ENCODE assay signal across 10 cellular contexts in genomic region chr11:57312511-57313021, GRCh38. TPM values are rescaled to one million over a fixed set of nuclear protein-coding genes. Genes with fewer than 3 reads are reported as not detected.
A peak's percentile ranks its signal among the peaks of the same experiment; 100 is the strongest.
DNase-seq lines count a peak whose midpoint lies in the region; ATAC-seq and TF ChIP-seq lines count a peak whose summit lies in the region.
"Had no signal": no experiment of that assay in that cellular context is flagged by ENCODE, and none has a peak within 500 bp of the region (broad histone marks: within the 10 kb centered on the region; RNA-seq: fewer than 3 reads in every experiment).

No MANE protein-coding gene starts in this region.

- H3K9me3 Mint-ChIP-seq in activated CD4-positive, alpha-beta T cell treated with anti-CD3 and anti-CD28 coated beads, Interleukin-2, amount 10 ng/mL, durations not matched to agents 24 days and 14 days = no peaks in the 10 kb centered on the region
- H3K9me3 Mint-ChIP-seq in brain = no peaks in the 10 kb centered on the region
- H3K9me3 Mint-ChIP-seq: stimulated activated naive CD8-positive, alpha-beta T cell treated with anti-CD3 and anti-CD28 coated beads, Interleukin-15, Interleukin-2, amounts not matched to agents 100 ng/mL and 50 ng/mL, for 24 hours had no signal

- in situ Hi-C loops in transverse colon (cut with MboI; ENCODE audit: low pct_ligation_motif_present in 1 of 4, low pct_unique_long_range_greater_than_20kb in 1 of 4, low sequenced_read_pairs in 3 of 4) = no loop called here
- in situ Hi-C loops in ACHN (cut with HindIII; ENCODE audit: low pct_ligation_motif_present, low pct_unique_long_range_greater_than_20kb, low sequenced_read_pairs) = no loop called here

- TF ChIP-seq EP300 in transverse colon (IDR thresholded peaks at IDR 0.05; ENCODE audit: low read depth) = no peak

- WGBS in transverse colon (ENCODE audit: low coverage in 1 of 2), 2 donors = 83% methylated on average over 10 of the region's 10 CpGs; no CpG with 5 or more reads in 1 of the 2 donors

- H3K4me3 ChIP-seq in mucosa of descending colon = no peak overlapping the region
- H3K4me3 ChIP-seq in transverse colon = no peak overlapping the region

- DNase-seq in activated CD4-positive, alpha-beta T cell treated with anti-CD3 and anti-CD28 coated beads, Interleukin-2, amount 10 ng/mL, durations not matched to agents 24 days and 14 days = no peak
- no peak for DNase-seq in activated CD4-positive, alpha-beta T cell treated with anti-CD3 and anti-CD28 coated beads for 48 hours
- peak in 2 of 3 donors; percentile 34 to 61 for DNase-seq in mucosa of descending colon
- DNase-seq in transverse colon = no peak
- DNase-seq in ACHN = no peak
- no peak for DNase-seq in 8988T
- no peak for DNase-seq in NCI-H187 treated with DMSO at 0.1 percent for 48 hours (lab: John Stamatoyannopoulos, UW)
- DNase-seq: NCI-H2081 had no signal

- H3K27ac Mint-ChIP-seq in activated CD4-positive, alpha-beta T cell treated with anti-CD3 and anti-CD28 coated beads, Interleukin-2, amount 10 ng/mL, durations not matched to agents 24 days and 14 days = no peak overlapping the region
- H3K27ac Mint-ChIP-seq in brain = peak overlapping the region; percentile 5 to 96 (median 92)
- H3K27ac Mint-ChIP-seq: stimulated activated naive CD8-positive, alpha-beta T cell treated with anti-CD3 and anti-CD28 coated beads, Interleukin-15, Interleukin-2, amounts not matched to agents 100 ng/mL and 50 ng/mL, for 24 hours had no signal

- TF ChIP-seq POLR2A in transverse colon (IDR thresholded peaks at IDR 0.05) = no peak

- intact Hi-C loops in activated CD4-positive, alpha-beta T cell treated with anti-CD3 and anti-CD28 coated beads, Interleukin-2, amount 10 ng/mL, durations not matched to agents 24 days and 14 days (cut with micrococcal nuclease) = no loop called here
- intact Hi-C loops in mucosa of descending colon (cut with DNase I, micrococcal nuclease) (no loop called here), transverse colon (cut with DNase I; ENCODE audit: low total_unique reads) (no loop called here)

- ATAC-seq in mucosa of descending colon = no peak

- peaks cover 11% of the 10 kb centered on the region for H3K4me1 Mint-ChIP-seq in activated CD4-positive, alpha-beta T cell treated with anti-CD3 and anti-CD28 coated beads, Interleukin-2, amount 10 ng/mL, durations not matched to agents 24 days and 14 days
- peaks cover 48% of the 10 kb centered on the region for H3K4me1 Mint-ChIP-seq in brain

- H3K36me3 Mint-ChIP-seq in activated CD4-positive, alpha-beta T cell treated with anti-CD3 and anti-CD28 coated beads, Interleukin-2, amount 10 ng/mL, durations not matched to agents 24 days and 14 days (ENCODE audit: low read depth) = peaks cover 9% of the 10 kb centered on the region
- H3K36me3 Mint-ChIP-seq in brain = peaks cover 36% of the 10 kb centered on the region

- no peaks in the 10 kb centered on the region for H3K27me3 Mint-ChIP-seq in activated CD4-positive, alpha-beta T cell treated with anti-CD3 and anti-CD28 coated beads, Interleukin-2, amount 10 ng/mL, durations not matched to agents 24 days and 14 days
- H3K27me3 Mint-ChIP-seq in brain = no peaks in the 10 kb centered on the region
- H3K27me3 Mint-ChIP-seq: stimulated activated naive CD8-positive, alpha-beta T cell treated with anti-CD3 and anti-CD28 coated beads, Interleukin-15, Interleukin-2, amounts not matched to agents 100 ng/mL and 50 ng/mL, for 24 hours had no signal

- peaks cover 34% of the 10 kb centered on the region for H3K4me1 ChIP-seq in mucosa of descending colon (ENCODE audit: low read depth)
- H3K4me1 ChIP-seq in transverse colon = peaks cover 15 to 63% (median 41%) of the 10 kb centered on the region in 4 donors

- H3K27me3 ChIP-seq in transverse colon = no peaks in the 10 kb centered on the region

- H3K27ac ChIP-seq in transverse colon = peak overlapping the region; percentile 87 to 93 (median 88)

- peak overlapping the region; percentile 54 for H3K4me3 Mint-ChIP-seq in activated CD4-positive, alpha-beta T cell treated with anti-CD3 and anti-CD28 coated beads, Interleukin-2, amount 10 ng/mL, durations not matched to agents 24 days and 14 days
- H3K4me3 Mint-ChIP-seq in brain = peak overlapping the region in 3 of 5 experiments; percentile 50 to 73 (median 61)
- H3K4me3 Mint-ChIP-seq: stimulated activated naive CD8-positive, alpha-beta T cell treated with anti-CD3 and anti-CD28 coated beads, Interleukin-15, Interleukin-2, amounts not matched to agents 100 ng/mL and 50 ng/mL, for 24 hours had no signal

- peaks cover 6% of the 10 kb centered on the region for H3K36me3 ChIP-seq in mucosa of descending colon (ENCODE audit: low read depth)
- peaks cover 0 to 20% (median 6%) of the 10 kb centered on the region in 4 donors for H3K36me3 ChIP-seq in transverse colon

- H3K9me3 ChIP-seq in mucosa of descending colon (no peaks in the 10 kb centered on the region), transverse colon (no peaks in the 10 kb centered on the region)

- no peak for TF ChIP-seq CTCF in brain (conservative IDR thresholded peaks at IDR 0.05)
- no peak for TF ChIP-seq CTCF in mucosa of descending colon (IDR thresholded peaks at IDR 0.05)
- TF ChIP-seq CTCF in transverse colon (IDR thresholded peaks at IDR 0.05) = no peak

RNA-seq across cellular contexts. Expression of gene TNKS1BP1, which starts 12.2 kb away (rescaled TPM):
- 23.7 and 24.2 TPM in 2 replicates for total RNA-seq in activated CD4-positive, alpha-beta T cell treated with anti-CD3 and anti-CD28 coated beads, Interleukin-2, amount 10 ng/mL, durations not matched to agents 24 days and 14 days
- polyA plus RNA-seq in brain (ENCODE audit: insufficient read depth, low read depth, low replicate concordance) = 44.0 TPM
- total RNA-seq in mucosa of descending colon (100 to 1,000 TPM in 1 of 3 donors, 10 to 100 TPM in 2; 90.0 to 149 (median 94.3) TPM), transverse colon (100 to 1,000 TPM in 3 of 4 donors, 10 to 100 TPM in 1; 74.3 to 122 (median 119) TPM)

RNA-seq across cellular contexts. Expression of gene SSRP1, which starts 23.1 kb away (rescaled TPM):
- 253 and 256 TPM in 2 replicates for total RNA-seq in activated CD4-positive, alpha-beta T cell treated with anti-CD3 and anti-CD28 coated beads, Interleukin-2, amount 10 ng/mL, durations not matched to agents 24 days and 14 days
- polyA plus RNA-seq in brain (ENCODE audit: insufficient read depth, low read depth, low replicate concordance) = 226 TPM
- 10 to 100 TPM; 59.5 to 79.3 (median 65.8) TPM for total RNA-seq in mucosa of descending colon
- 10 to 100 TPM; 32.0 to 59.4 (median 45.5) TPM for total RNA-seq in transverse colon

RNA-seq across cellular contexts. Expression of gene P2RX3, which starts 25.6 kb away (rescaled TPM):
- total RNA-seq in activated CD4-positive, alpha-beta T cell treated with anti-CD3 and anti-CD28 coated beads, Interleukin-2, amount 10 ng/mL, durations not matched to agents 24 days and 14 days = not detected in 2 replicates
- 0.41 TPM for polyA plus RNA-seq in brain (ENCODE audit: insufficient read depth, low read depth, low replicate concordance)
- total RNA-seq in mucosa of descending colon = not detected
- not detected for total RNA-seq in transverse colon

Comparison
In these comparisons a context has a peak if more than half of its experiments do, and no peak if none do; other contexts are left out.
1. DNase-seq: peak in mucosa of descending colon (2 of 3); none in activated CD4-positive, alpha-beta T cell treated with anti-CD3 and anti-CD28 coated beads, Interleukin-2, amount 10 ng/mL, durations not matched to agents 24 days and 14 days (single experiment), activated CD4-positive, alpha-beta T cell treated with anti-CD3 and anti-CD28 coated beads for 48 hours (single experiment), transverse colon (single experiment), ACHN (single experiment), 8988T (single experiment) and NCI-H187 treated with DMSO at 0.1 percent for 48 hours (single experiment).